ENCODE assay signal across 8 cellular contexts in the genomic region with DNA sequence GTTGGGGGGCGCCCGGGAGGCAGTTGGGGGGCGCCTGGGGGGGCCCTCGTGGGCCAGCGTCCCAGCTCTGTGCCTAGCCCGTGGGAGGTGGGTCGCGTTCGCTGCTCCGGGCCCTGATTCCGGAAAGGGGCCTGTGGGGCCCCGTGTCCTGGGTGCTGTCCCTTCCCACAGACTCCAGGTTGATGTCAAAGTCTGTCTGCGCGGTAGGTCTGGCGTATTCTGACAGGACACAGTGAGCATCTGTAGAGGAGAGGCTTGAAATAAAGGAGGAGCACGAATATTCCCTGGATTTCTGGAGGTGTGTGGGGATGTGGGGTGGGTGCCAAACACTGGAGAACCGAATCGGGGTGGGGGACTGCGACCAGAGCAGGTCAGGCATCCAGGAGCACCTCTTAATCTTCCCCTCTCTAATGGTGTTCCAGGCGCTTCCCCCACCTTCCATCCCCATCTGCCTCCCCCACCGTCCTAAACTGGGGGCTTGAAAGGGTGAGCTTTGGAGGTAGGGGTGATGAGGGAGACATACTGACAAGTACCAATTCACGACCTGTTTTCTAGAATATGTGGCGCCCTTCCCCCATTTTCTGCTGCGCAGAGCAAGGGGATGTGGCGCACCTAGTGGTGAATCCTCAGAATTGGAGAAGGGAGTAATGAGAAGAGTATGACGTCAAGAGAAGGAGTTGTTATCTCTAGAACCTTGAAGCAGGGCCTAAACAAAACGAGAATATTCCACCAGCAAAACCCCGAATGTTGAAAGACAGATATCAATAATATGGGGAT. TPM values are rescaled to one million over a fixed set of nuclear protein-coding genes. Genes with fewer than 3 reads are reported as not detected.
A peak's percentile ranks its signal among the peaks of the same experiment; 100 is the strongest.
DNase-seq lines count a peak whose midpoint lies in the region; ATAC-seq and TF ChIP-seq lines count a peak whose summit lies in the region.

No MANE protein-coding gene starts in this region.

- H3K36me3 ChIP-seq in H7 (replicated peaks; ENCODE audit: control insufficient read depth, insufficient read depth, low read length) (no peaks in the 10 kb centered on the region), body of pancreas (replicated peaks in 1 of 2; ENCODE audit: insufficient read depth in 1 of 2, low read depth in 2 of 2) (no peaks in the 10 kb centered on the region), skeletal muscle satellite cell (ENCODE audit: insufficient read depth, low read length) (no peaks in the 10 kb centered on the region)

- H3K27ac ChIP-seq in body of pancreas (peak overlapping the region in 2 of 4 donors; percentile 36 to 44), RWPE1 (no peak overlapping the region)

- ATAC-seq in T-cell (replicated peaks in 1 of 4) (peak; percentile 66 to 81 (median 68)), body of pancreas (peak; percentile 65)

- H3K9me3 ChIP-seq in body of pancreas (no peaks in the 10 kb centered on the region), skeletal muscle satellite cell (replicated peaks; ENCODE audit: low read length) (no peaks in the 10 kb centered on the region)

- H3K9ac ChIP-seq in skeletal muscle satellite cell (ENCODE audit: low read depth, low read length), result peak overlapping the region; percentile 56

- CTCF ChIA-PET in T-cell (lab: Charles Lee) (interaction anchor here (0.7 to 1.0 kb wide), 2 partner anchors 181 to 977 kb away, joined by 3 to 4 read pairs; no protein-coding TSS in a partner anchor), RWPE1 (lab: Yijun Ruan, JAX) (no interaction called here)

- TF ChIP-seq CTCF in CD14-positive monocyte (IDR thresholded peaks at IDR 0.05) (peak; percentile 49), body of pancreas (IDR thresholded peaks at IDR 0.05) (peak in 4 of 7 experiments; percentile 34 to 46 (median 42)), RWPE1 (conservative IDR thresholded peaks at IDR 0.05; ENCODE audit: low read depth) (no peak)

- intact Hi-C loops in CD14-positive monocyte (cut with micrococcal nuclease) (no loop called here), body of pancreas (cut with DNase I) (no loop called here)

- H3K9me3 Mint-ChIP-seq in CD14-positive monocyte (peaks cover 0 to 12% (median 4%) of the 10 kb centered on the region in 7 donors), T-cell (no peaks in the 10 kb centered on the region)

- H3K36me3 Mint-ChIP-seq in CD14-positive monocyte, result peaks cover 5 to 6% of the 10 kb centered on the region in 2 donors
- peaks cover 20% of the 10 kb centered on the region for H3K36me3 Mint-ChIP-seq in T-cell

- TF ChIP-seq POLR2A in body of pancreas (IDR thresholded peaks at IDR 0.05), result no peak

- peaks cover 4% of the 10 kb centered on the region for H3K27me3 ChIP-seq in H7 (ENCODE audit: control insufficient read depth, insufficient read depth, low read length)
- H3K27me3 ChIP-seq in body of pancreas, result no peaks in the 10 kb centered on the region
- H3K27me3 ChIP-seq in skeletal muscle satellite cell (ENCODE audit: control insufficient read depth, insufficient read depth, low read length), result no peaks in the 10 kb centered on the region

- DNase-seq in CD14-positive monocyte (ENCODE audit: low spot score) (no peak), H7 (peak; percentile 22), T-cell (peak; percentile 35 to 81 (median 61)), body of pancreas (peak; percentile 15 to 46 (median 37)), iPS-NIHi7 (ENCODE audit: extremely low spot score) (peak; percentile 20), NCI-H446 treated with DMSO at 0.1 percent for 48 hours (lab: John Stamatoyannopoulos, UW) (no peak), RWPE1 (ENCODE audit: low spot score) (no peak)

- H3K4me3 ChIP-seq in H7 (ENCODE audit: insufficient read depth, low read depth, low read length) (peak overlapping the region; percentile 49), body of pancreas (peak overlapping the region in 1 of 2 donors; percentile 20), skeletal muscle satellite cell (ENCODE audit: low read length) (peak overlapping the region; percentile 69)

- peaks cover 4% of the 10 kb centered on the region for H3K4me1 ChIP-seq in body of pancreas
- H3K4me1 ChIP-seq in skeletal muscle satellite cell (ENCODE audit: control insufficient read depth, insufficient read depth, low read length), result no peaks in the 10 kb centered on the region

- peak overlapping the region; percentile 83 for H3K4me2 ChIP-seq in skeletal muscle satellite cell (ENCODE audit: low read length)

- H3K27ac Mint-ChIP-seq in CD14-positive monocyte (peak overlapping the region in 1 of 7 donors; percentile 72), T-cell (peak overlapping the region; percentile 89 to 91)

- H3K4me1 Mint-ChIP-seq in CD14-positive monocyte (peaks cover 11% of the 10 kb centered on the region), T-cell (peaks cover 20 to 42% (median 42%) of the 10 kb centered on the region in 3 donors)

- whole genome bisulfite sequencing in body of pancreas, 2 donors, result 25 to 31% methylated on average over 13 to 18 of the region's 28 CpGs

- POLR2A ChIA-PET in T-cell (lab: Charles Lee), result no interaction called here
- POLR2A ChIA-PET in RWPE1 (lab: Yijun Ruan, JAX; ENCODE audit: low non-redundant PET), result no interaction called here

- peaks cover 9 to 21% (median 11%) of the 10 kb centered on the region in 3 donors for H3K27me3 Mint-ChIP-seq in CD14-positive monocyte (ENCODE audit: low read depth in 3 of 3)
- H3K27me3 Mint-ChIP-seq in T-cell, result peaks cover 0 to 6% of the 10 kb centered on the region in 2 donors

- H3K4me3 Mint-ChIP-seq in CD14-positive monocyte (peak overlapping the region; percentile 80 to 88), T-cell (peak overlapping the region; percentile 97 to 99 (median 98))

RNA-seq across cellular contexts. Expression of a gene that starts 0.9 kb away (rescaled TPM):
- polyA plus RNA-seq in CD14-positive monocyte, result under 1 TPM in 1 of 2 donors, not detected in 1; 0.03 TPM
- total RNA-seq in H7 (2014; rRNA removed; shearing (Covaris generic)), result 1.3 and 2.1 TPM in 2 replicates
- total RNA-seq in T-cell (10 to 100 TPM; 32.6 to 69.1 (median 36.0) TPM), body of pancreas (1 to 10 TPM; 4.3 to 9.1 TPM)
- 0.76 and 0.87 TPM in 2 replicates for total RNA-seq in skeletal muscle satellite cell (2012; rRNA removed)

RNA-seq across cellular contexts. Expression of a gene that starts 52.8 kb away (rescaled TPM):
- 1 to 10 TPM; 5.2 to 5.4 TPM for polyA plus RNA-seq in CD14-positive monocyte
- 17.5 and 24.5 TPM in 2 replicates for total RNA-seq in H7 (2014; rRNA removed; shearing (Covaris generic))
- total RNA-seq in T-cell (10 to 100 TPM; 10.5 to 14.4 (median 12.1) TPM), body of pancreas (1 to 10 TPM; 4.6 to 8.8 TPM)
- 13.9 and 16.4 TPM in 2 replicates for total RNA-seq in skeletal muscle satellite cell (2012; rRNA removed)

Comparison
In these comparisons a context has a peak if more than half of its experiments do, and no peak if none do; other contexts are left out.
1. DNase-seq: peak in H7 (single experiment), T-cell (34 of 34), body of pancreas (4 of 4) and iPS-NIHi7 (single experiment); none in CD14-positive monocyte (single experiment), NCI-H446 treated with DMSO at 0.1 percent for 48 hours (single experiment) and RWPE1 (single experiment).